In the genomic region with DNA sequence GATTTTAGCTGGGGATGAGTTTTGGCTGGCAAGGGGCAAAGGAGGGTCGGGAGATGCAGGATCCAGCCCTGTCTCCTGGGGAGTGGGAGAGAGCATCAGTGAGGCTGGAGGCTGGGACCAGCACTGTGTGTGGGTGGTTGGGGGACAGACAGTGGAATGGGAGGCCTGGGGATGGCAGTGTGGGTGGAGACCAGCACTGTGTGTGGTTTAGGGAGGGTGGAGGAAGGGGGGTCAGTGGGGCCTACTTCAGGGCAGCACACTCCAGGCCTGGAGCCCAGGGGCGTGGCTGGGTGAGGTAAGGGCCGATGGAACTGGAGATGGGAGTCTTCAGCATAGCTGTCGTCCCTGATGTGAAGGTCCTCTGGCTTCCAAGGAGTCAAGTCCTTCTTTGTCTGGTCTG, we compare ENCODE assay signal across 1 cellular context.
TF ChIP-seq lines count a peak whose summit lies in the region.

No MANE protein-coding gene starts in this region.

TF ChIP-seq in WTC11, 78 proteins besides CTCF, POLR2A, EP300 and RAD21:
- TF ChIP-seq, protein P1, sequence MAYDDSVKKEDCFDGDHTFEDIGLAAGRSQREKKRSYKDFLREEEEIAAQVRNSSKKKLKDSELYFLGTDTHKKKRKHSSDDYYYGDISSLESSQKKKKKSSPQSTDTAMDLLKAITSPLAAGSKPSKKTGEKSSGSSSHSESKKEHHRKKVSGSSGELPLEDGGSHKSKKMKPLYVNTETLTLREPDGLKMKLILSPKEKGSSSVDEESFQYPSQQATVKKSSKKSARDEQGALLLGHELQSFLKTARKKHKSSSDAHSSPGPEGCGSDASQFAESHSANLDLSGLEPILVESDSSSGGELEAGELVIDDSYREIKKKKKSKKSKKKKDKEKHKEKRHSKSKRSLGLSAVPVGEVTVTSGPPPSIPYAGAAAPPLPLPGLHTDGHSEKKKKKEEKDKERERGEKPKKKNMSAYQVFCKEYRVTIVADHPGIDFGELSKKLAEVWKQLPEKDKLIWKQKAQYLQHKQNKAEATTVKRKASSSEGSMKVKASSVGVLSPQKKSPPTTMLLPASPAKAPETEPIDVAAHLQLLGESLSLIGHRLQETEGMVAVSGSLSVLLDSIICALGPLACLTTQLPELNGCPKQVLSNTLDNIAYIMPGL (CRISPR knock-in tag; IDR thresholded peaks at IDR 0.05): no peak
TF ChIP-seq in WTC11: peak in this region for 0.
